In the genomic region with DNA sequence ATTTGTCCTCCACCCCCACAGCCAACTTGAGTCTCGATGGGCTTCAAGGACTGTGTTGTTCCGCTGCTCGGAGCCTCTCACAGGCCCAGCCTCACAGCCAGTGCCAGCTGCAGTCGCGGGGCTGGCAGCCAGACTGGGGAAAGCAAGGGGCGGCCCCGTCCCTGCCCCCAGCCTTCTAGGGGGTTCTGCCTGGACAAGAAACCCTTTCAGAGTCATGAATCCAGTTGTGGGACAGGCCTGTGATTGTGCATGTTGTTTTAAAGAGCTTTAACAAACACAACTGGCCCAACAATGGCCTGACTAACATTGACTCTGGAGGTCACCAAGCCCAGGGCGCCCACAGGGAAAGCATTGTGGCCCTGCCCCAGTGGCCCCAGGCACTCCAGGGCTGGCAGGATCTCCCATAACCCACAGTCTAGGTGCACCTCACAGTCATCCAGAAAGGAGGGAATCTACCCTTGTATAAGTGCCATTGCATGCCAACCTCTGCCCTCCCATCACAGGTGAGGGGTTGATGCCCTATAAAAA, we compare ENCODE assay signal across 1 cellular context.
TF ChIP-seq lines count a peak whose summit lies in the region.

No MANE protein-coding gene starts in this region.

TF ChIP-seq in HepG2, 621 proteins besides CTCF, POLR2A, EP300 and RAD21 (continued from another document):
- TF ChIP-seq, protein P1, sequence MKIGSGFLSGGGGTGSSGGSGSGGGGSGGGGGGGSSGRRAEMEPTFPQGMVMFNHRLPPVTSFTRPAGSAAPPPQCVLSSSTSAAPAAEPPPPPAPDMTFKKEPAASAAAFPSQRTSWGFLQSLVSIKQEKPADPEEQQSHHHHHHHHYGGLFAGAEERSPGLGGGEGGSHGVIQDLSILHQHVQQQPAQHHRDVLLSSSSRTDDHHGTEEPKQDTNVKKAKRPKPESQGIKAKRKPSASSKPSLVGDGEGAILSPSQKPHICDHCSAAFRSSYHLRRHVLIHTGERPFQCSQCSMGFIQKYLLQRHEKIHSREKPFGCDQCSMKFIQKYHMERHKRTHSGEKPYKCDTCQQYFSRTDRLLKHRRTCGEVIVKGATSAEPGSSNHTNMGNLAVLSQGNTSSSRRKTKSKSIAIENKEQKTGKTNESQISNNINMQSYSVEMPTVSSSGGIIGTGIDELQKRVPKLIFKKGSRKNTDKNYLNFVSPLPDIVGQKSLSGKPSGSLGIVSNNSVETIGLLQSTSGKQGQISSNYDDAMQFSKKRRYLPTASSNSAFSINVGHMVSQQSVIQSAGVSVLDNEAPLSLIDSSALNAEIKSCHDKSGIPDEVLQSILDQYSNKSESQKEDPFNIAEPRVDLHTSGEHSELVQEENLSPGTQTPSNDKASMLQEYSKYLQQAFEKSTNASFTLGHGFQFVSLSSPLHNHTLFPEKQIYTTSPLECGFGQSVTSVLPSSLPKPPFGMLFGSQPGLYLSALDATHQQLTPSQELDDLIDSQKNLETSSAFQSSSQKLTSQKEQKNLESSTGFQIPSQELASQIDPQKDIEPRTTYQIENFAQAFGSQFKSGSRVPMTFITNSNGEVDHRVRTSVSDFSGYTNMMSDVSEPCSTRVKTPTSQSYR (CRISPR knock-in tag; IDR thresholded peaks at IDR 0.05; ENCODE audit: borderline replicate concordance): 0 out of 2 replicates have a peak, but pooled peaks have one; percentile 11
- no peak for TF ChIP-seq TBL1XR1 (IDR thresholded peaks at IDR 0.05; ENCODE audit: borderline replicate concordance, low read length, partially characterized antibody)
